ENCODE assay signal across 13 cellular contexts in genomic region chr7:128221929-128222403, GRCh38. TPM values are rescaled to one million over a fixed set of nuclear protein-coding genes. Genes with fewer than 3 reads are reported as not detected.
DNase-seq lines count a peak whose midpoint lies in the region; ATAC-seq, FAIRE-seq and TF ChIP-seq lines count a peak whose summit lies in the region.
"Had no signal": no experiment of that assay in that cellular context is flagged by ENCODE, and none has a peak within 500 bp of the region (broad histone marks: within the 10 kb centered on the region; RNA-seq: fewer than 3 reads in every experiment).

No MANE protein-coding gene starts in this region.

- no peak for TF ChIP-seq RAD21 in A549 (conservative IDR thresholded peaks at IDR 0.05 in 1 of 2, IDR thresholded peaks at IDR 0.05 in 1 of 2)

- no peaks in the 10 kb centered on the region for H3K9me3 ChIP-seq in A549
- H3K9me3 ChIP-seq in GM23248 (ENCODE audit: low read depth): no peaks in the 10 kb centered on the region
- no peaks in the 10 kb centered on the region for H3K9me3 ChIP-seq in PC-9 (ENCODE audit: insufficient read depth, low read depth)
- H3K9me3 ChIP-seq: gastroesophageal sphincter, HAP-1 had no signal

- no TSS peak for BruUV-seq in PC-9 (replicated peaks; lab: Mats Ljungman, UMichigan)

- no peak for FAIRE-seq in A549 (lab: Jason Lieb, UNC)

- TF ChIP-seq EP300 in A549 (IDR thresholded peaks at IDR 0.05): no peak

- peaks cover 11% of the 10 kb centered on the region for H3K4me1 ChIP-seq in A549
- peaks cover 35% of the 10 kb centered on the region for H3K4me1 ChIP-seq in GM23248 (ENCODE audit: insufficient read depth)
- H3K4me1 ChIP-seq in PC-9 (replicated peaks; ENCODE audit: insufficient read depth): peaks cover 21% of the 10 kb centered on the region
- H3K4me1 ChIP-seq: gastroesophageal sphincter, HAP-1 had no signal

- H3K36me3 ChIP-seq in GM23248 (ENCODE audit: low read depth): no peaks in the 10 kb centered on the region
- no peaks in the 10 kb centered on the region for H3K36me3 ChIP-seq in PC-9 (ENCODE audit: low read depth)
- H3K36me3 ChIP-seq: gastroesophageal sphincter, HAP-1 had no signal

- no peak overlapping the region for H3K4me3 ChIP-seq in A549
- H3K4me3 ChIP-seq in GM23248: no peak overlapping the region
- no peak overlapping the region for H3K4me3 ChIP-seq in PC-9
- H3K4me3 ChIP-seq: gastroesophageal sphincter, HAP-1 had no signal

- H3K27me3 ChIP-seq in GM23248 (replicated peaks; ENCODE audit: insufficient read depth): no peaks in the 10 kb centered on the region
- H3K27me3 ChIP-seq in PC-9 (ENCODE audit: insufficient read depth, low read depth): no peaks in the 10 kb centered on the region

- TF ChIP-seq CTCF in A549 (IDR thresholded peaks at IDR 0.05) (no peak), PC-9 (conservative IDR thresholded peaks at IDR 0.05) (no peak)

- no peaks in the 10 kb centered on the region for H3K79me2 ChIP-seq in GM23248 (ENCODE audit: insufficient read depth)
- no peaks in the 10 kb centered on the region for H3K79me2 ChIP-seq in PC-9 (ENCODE audit: low read depth)

- H4K20me1 ChIP-seq in GM23248 (ENCODE audit: insufficient read depth): no peaks in the 10 kb centered on the region
- no peaks in the 10 kb centered on the region for H4K20me1 ChIP-seq in PC-9 (ENCODE audit: insufficient read depth)

- H3K27ac ChIP-seq in A549 (no peak overlapping the region), GM23248 (peak overlapping the region; percentile 64), PC-9 (peak overlapping the region; percentile 68)
- H3K27ac ChIP-seq: gastroesophageal sphincter had no signal

- H3K9me3 Mint-ChIP-seq in natural killer cell treated with Interleukin-12 subunit alpha and Interleukin-12 subunit beta and Interleukin-15 and Interleukin-18, amount 100 ng/mL, for 72 hours: peaks cover 8% of the 10 kb centered on the region
- H3K9me3 Mint-ChIP-seq: CD8-positive, alpha-beta memory T cell had no signal

- POLR2A ChIA-PET in A549 (lab: Yijun Ruan, JAX): no interaction called here
- POLR2A ChIA-PET in PC-9 (lab: Charles Lee; ENCODE audit: unreplicated experiment): interaction anchor here (0.6 kb wide), 1 partner anchor 174 kb away, joined by 3 read pairs; no protein-coding TSS in a partner anchor

- no peak overlapping the region for H3K4me2 ChIP-seq in A549
- H3K4me2 ChIP-seq in GM23248 (ENCODE audit: unreplicated experiment): peak overlapping the region; percentile 40
- H3K4me2 ChIP-seq in PC-9: peak overlapping the region; percentile 48

- DNase-seq in A549 (ENCODE audit: low read depth in 1 of 2, low spot score in 1 of 2) (peak; percentile 47 to 57), GM23248 (peak; percentile 91), PC-9 (peak; percentile 74 to 92), fibroblast of peridontal ligament (ENCODE audit: extremely low read depth) (peak; percentile 39), NCI-H1092 treated with DMSO at 0.1 percent for 48 hours (lab: John Stamatoyannopoulos, UW) (no peak)
- DNase-seq in natural killer cell treated with Interleukin-12 subunit alpha and Interleukin-12 subunit beta and Interleukin-15 and Interleukin-18, amount 100 ng/mL, for 72 hours (ENCODE audit: low spot score): no peak
- DNase-seq: anterior cingulate cortex; CD8-positive, alpha-beta memory T cell had no signal

- H3K27me3 Mint-ChIP-seq in natural killer cell treated with Interleukin-12 subunit alpha and Interleukin-12 subunit beta and Interleukin-15 and Interleukin-18, amount 100 ng/mL, for 72 hours: peaks cover 22 to 31% of the 10 kb centered on the region in 2 donors

- intact Hi-C loops in PC-9 (cut with micrococcal nuclease; ENCODE audit: unreplicated experiment): no loop called here

- WGBS in A549 (ENCODE audit: missing lambda C conversion rate): 46% methylated on average over 5 of the region's 5 CpGs
- 52 to 55% methylated on average over 5 of the region's 5 CpGs for WGBS in GM23248 (ENCODE audit: low coverage in 1 of 2, low lambda C conversion rate in 2 of 2, missing lambda C conversion rate in 2 of 2), 2 experiments

- CTCF ChIA-PET in A549 (lab: Yijun Ruan, JAX) (interaction anchor here (1.4 to 6.9 kb wide), 3 partner anchors 9 to 86 kb away, joined by 4 to 69 read pairs (median 5); no protein-coding TSS in a partner anchor), PC-9 (lab: Charles Lee) (interaction anchor here (0.6 kb wide), 1 partner anchor 37 kb away, joined by 4 read pairs; no protein-coding TSS in a partner anchor)

- no peak for TF ChIP-seq POLR2A in A549 (IDR thresholded peaks at IDR 0.05; ENCODE audit: low read length)

- no peaks in the 10 kb centered on the region for H3K9me2 ChIP-seq in GM23248 (ENCODE audit: insufficient read depth)
- H3K9me2 ChIP-seq in PC-9 (ENCODE audit: insufficient read depth): no peaks in the 10 kb centered on the region

- H3K36me3 Mint-ChIP-seq in natural killer cell treated with Interleukin-12 subunit alpha and Interleukin-12 subunit beta and Interleukin-15 and Interleukin-18, amount 100 ng/mL, for 72 hours: no peaks in the 10 kb centered on the region
- H3K36me3 Mint-ChIP-seq: CD8-positive, alpha-beta memory T cell had no signal

- H3K9ac ChIP-seq in GM23248: peak overlapping the region; percentile 16; the same call in 1 of the 2 replicates

- H3K4me1 Mint-ChIP-seq in natural killer cell treated with Interleukin-12 subunit alpha and Interleukin-12 subunit beta and Interleukin-15 and Interleukin-18, amount 100 ng/mL, for 72 hours (ENCODE audit: low read depth in 2 of 2): peaks cover 11 to 18% of the 10 kb centered on the region in 2 donors

- no peak overlapping the region for H2AFZ ChIP-seq in GM23248
- H2AFZ ChIP-seq in PC-9: no peak overlapping the region

- no peak overlapping the region for H3K27ac Mint-ChIP-seq in natural killer cell treated with Interleukin-12 subunit alpha and Interleukin-12 subunit beta and Interleukin-15 and Interleukin-18, amount 100 ng/mL, for 72 hours
- H3K27ac Mint-ChIP-seq: CD8-positive, alpha-beta memory T cell had no signal

- no peak overlapping the region for H3K4me3 Mint-ChIP-seq in natural killer cell treated with Interleukin-12 subunit alpha and Interleukin-12 subunit beta and Interleukin-15 and Interleukin-18, amount 100 ng/mL, for 72 hours
- H3K4me3 Mint-ChIP-seq: CD8-positive, alpha-beta memory T cell had no signal

- in situ Hi-C loops in GM23248 (cut with MboI): no loop called here

- ATAC-seq in A549 (peak in 1 of 2 experiments; percentile 54; a peak in 3 of 6 replicates), GM19035 (IDR thresholded peaks at IDR 0.05; ENCODE audit: unreplicated experiment) (no peak), GM21381 (IDR thresholded peaks at IDR 0.05; ENCODE audit: unreplicated experiment) (no peak)
- ATAC-seq in natural killer cell treated with Interleukin-12 subunit alpha and Interleukin-12 subunit beta and Interleukin-15 and Interleukin-18, amount 100 ng/mL, for 72 hours: no peak
- ATAC-seq: gastroesophageal sphincter had no signal

- H3F3A ChIP-seq in GM23248 (ENCODE audit: insufficient read depth) (peaks cover 35% of the 10 kb centered on the region), PC-9 (ENCODE audit: insufficient read depth, low read depth) (peaks cover 21% of the 10 kb centered on the region)

TF ChIP-seq in A549, 52 proteins besides CTCF, POLR2A, EP300 and RAD21:
- TF ChIP-seq MAFK (IDR thresholded peaks at IDR 0.05; ENCODE audit: partially characterized antibody) (peak; percentile 38), FOXS1 (CRISPR knock-in tag; IDR thresholded peaks at IDR 0.05) (no peak), HEYL (CRISPR knock-in tag; IDR thresholded peaks at IDR 0.05) (no peak), GATA3 (IDR thresholded peaks at IDR 0.05; ENCODE audit: borderline replicate concordance) (no peak), NFE2L2 (conservative IDR thresholded peaks at IDR 0.05; ENCODE audit: low read length) (0 out of 2 replicates have a peak, but pooled peaks have one; percentile 17)

RNA-seq across cellular contexts. Expression of gene LEP, which starts 19.1 kb away (rescaled TPM):
- not detected in 2 replicates for polyA plus RNA-seq in A549 (2011; rRNA removed)
- not detected in 2 replicates for polyA plus RNA-seq in A549 (2012; cell fraction: cytosol; rRNA removed)
- not detected in 2 replicates for polyA plus RNA-seq in A549 (2012; cell fraction: nucleus; rRNA removed)
- not detected in 3 replicates for polyA plus RNA-seq in A549 (2017; fragmentation: RNase III; extraction: RNeasy Plus Mini Kit Qiagen cat#74134 plus additional on column Dnase treatment)
- not detected in 2 replicates for polyA minus RNA-seq in A549 (2011; rRNA and poly(A)+ RNA removed)
- total RNA-seq in GM23248 (2014; rRNA removed; shearing (Covaris generic)): 0.22 TPM in 1 of 2 replicates, not detected in the other
- 0.09 and 0.11 TPM in 2 replicates for polyA plus RNA-seq in GM23248 (2016; fragmentation: Nextera tagmentation; extraction: Ambion mirVana)
- total RNA-seq in PC-9 (2021): not detected in 2 replicates
- total RNA-seq in natural killer cell treated with Interleukin-12 subunit alpha and Interleukin-12 subunit beta and Interleukin-15 and Interleukin-18, amount 100 ng/mL, for 72 hours: not detected
- total RNA-seq: CD8-positive, alpha-beta memory T cell; mononuclear cell had no signal
- polyA plus RNA-seq: CD8-positive, alpha-beta memory T cell had no signal

Comparison
In these comparisons a context has a peak if more than half of its experiments do, and no peak if none do; other contexts are left out.
1. DNase-seq: peak in A549 (2 of 2), GM23248 (single experiment), PC-9 (2 of 2) and fibroblast of peridontal ligament (single experiment); none in natural killer cell treated with Interleukin-12 subunit alpha and Interleukin-12 subunit beta and Interleukin-15 and Interleukin-18, amount 100 ng/mL, for 72 hours (single experiment) and NCI-H1092 treated with DMSO at 0.1 percent for 48 hours (single experiment).
2. H3K27ac ChIP-seq: peak in GM23248 (single experiment) and PC-9 (single experiment); none in A549 (0 of 2).